In genomic region chr2:86442642-86443005, GRCh38 we compare ENCODE assay signal across 1 cellular context.
TF ChIP-seq lines count a peak whose summit lies in the region.

No MANE protein-coding gene starts in this region.

TF ChIP-seq in GM23338, 12 proteins besides CTCF, POLR2A, EP300 and RAD21 (continued from another document):
- TF ChIP-seq REST (IDR thresholded peaks at IDR 0.05; ENCODE audit: unreplicated experiment) (no peak), EZH2 (IDR thresholded peaks at IDR 0.05; ENCODE audit: low read depth, unreplicated experiment) (no peak), EZH2phosphoT487 (IDR thresholded peaks at IDR 0.05; ENCODE audit: unreplicated experiment) (no peak)
